9 cellular contexts compared by ENCODE assay signal in the genomic region with DNA sequence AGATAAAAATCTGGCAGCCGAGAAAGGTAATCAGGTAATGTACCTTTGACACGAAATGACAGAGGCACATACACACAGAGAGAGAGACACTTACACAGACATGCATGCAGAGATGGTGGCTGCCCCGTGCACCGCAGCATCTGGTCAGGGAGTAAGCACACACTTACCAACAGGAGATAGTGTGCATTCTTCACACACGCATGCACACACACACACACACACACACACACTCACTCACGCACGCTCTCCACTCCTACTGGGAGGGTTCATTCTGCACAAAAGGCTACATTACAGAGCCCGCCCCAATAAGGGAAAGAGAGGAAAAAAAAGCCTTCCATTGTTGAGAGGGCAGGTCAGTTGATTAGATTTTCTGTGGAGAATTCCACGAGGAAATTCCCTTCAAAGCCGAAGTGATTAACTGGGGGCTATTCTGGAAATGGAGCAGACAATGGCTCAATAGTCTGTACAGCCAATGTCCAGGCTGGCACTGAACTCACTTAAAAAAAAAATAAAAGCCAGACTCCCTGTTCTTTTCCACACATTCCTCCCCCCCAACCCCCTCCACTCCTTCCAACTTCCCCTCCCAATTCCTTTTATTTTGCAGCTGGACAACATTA. TPM values are rescaled to one million over a fixed set of nuclear protein-coding genes. Genes with fewer than 3 reads are reported as not detected.
DNase-seq lines count a peak whose midpoint lies in the region; ATAC-seq, FAIRE-seq and TF ChIP-seq lines count a peak whose summit lies in the region.
"Had no signal": no experiment of that assay in that cellular context is flagged by ENCODE, and none has a peak within 500 bp of the region (broad histone marks: within the 10 kb centered on the region; RNA-seq: fewer than 3 reads in every experiment).

No MANE protein-coding gene starts in this region.

- no peaks in the 10 kb centered on the region for H3K4me1 ChIP-seq in kidney (ENCODE audit: control insufficient read depth in 1 of 2, insufficient read depth in 1 of 2, low read depth in 1 of 2, low read length in 2 of 2)

- intact Hi-C loops in kidney (cut with DNase I): no loop called here

- DNase-seq in NCI-H146 (lab: John Stamatoyannopoulos, UW) (peak; percentile 86), brain microvascular endothelial cell (peak; percentile 21), kidney (peak; percentile 45), AG08395 (ENCODE audit: low spot score) (no peak), middle frontal gyrus (ENCODE audit: extremely low spot score, low spot score) (no peak)
- DNase-seq in stimulated activated CD4-positive, alpha-beta T cell treated with anti-CD3 and anti-CD28 coated beads, Interleukin-4, amount 100 ng/mL, for 4 hours: no peak
- DNase-seq: activated CD4-positive, alpha-beta T cell treated with anti-CD3 and anti-CD28 coated beads, Interleukin-2, amount 50 U/mL, for 1 hour had no signal

- H3K27me3 Mint-ChIP-seq in stimulated activated memory B cell treated with anti-CD40 and anti-IgM and Interleukin-4, amounts not matched to agents 10 μg/mL and 1 μg/mL and 100 μg/mL, for 72 hours: no peaks in the 10 kb centered on the region

- peak; percentile 27 for ATAC-seq in stimulated activated memory B cell treated with anti-CD40 and anti-IgM and Interleukin-4, amounts not matched to agents 10 μg/mL and 1 μg/mL and 100 μg/mL, for 72 hours
- no peak for ATAC-seq in GM19035 (IDR thresholded peaks at IDR 0.05; ENCODE audit: unreplicated experiment)

- H3K9me3 Mint-ChIP-seq in stimulated activated memory B cell treated with anti-CD40 and anti-IgM and Interleukin-4, amounts not matched to agents 10 μg/mL and 1 μg/mL and 100 μg/mL, for 72 hours: no peaks in the 10 kb centered on the region

- no peaks in the 10 kb centered on the region for H3K36me3 Mint-ChIP-seq in stimulated activated memory B cell treated with anti-CD40 and anti-IgM and Interleukin-4, amounts not matched to agents 10 μg/mL and 1 μg/mL and 100 μg/mL, for 72 hours

- H3K27me3 ChIP-seq in brain microvascular endothelial cell (replicated peaks): no peaks in the 10 kb centered on the region

- in situ Hi-C loops in brain microvascular endothelial cell (cut with HindIII; ENCODE audit: low pct_ligation_motif_present, low sequenced_read_pairs): no loop called here

- no peak for TF ChIP-seq CTCF in brain microvascular endothelial cell (IDR thresholded peaks at IDR 0.05; ENCODE audit: low read depth, low read length, missing control alignments)
- no peak for TF ChIP-seq CTCF in kidney (IDR thresholded peaks at IDR 0.05; ENCODE audit: borderline replicate concordance, extremely low read depth, insufficient read depth)

- H3K27ac Mint-ChIP-seq in stimulated activated memory B cell treated with anti-CD40 and anti-IgM and Interleukin-4, amounts not matched to agents 10 μg/mL and 1 μg/mL and 100 μg/mL, for 72 hours: no peak overlapping the region

- H3K4me3 Mint-ChIP-seq in stimulated activated memory B cell treated with anti-CD40 and anti-IgM and Interleukin-4, amounts not matched to agents 10 μg/mL and 1 μg/mL and 100 μg/mL, for 72 hours: no peak overlapping the region

- no peaks in the 10 kb centered on the region for H3K36me3 ChIP-seq in brain microvascular endothelial cell (replicated peaks)
- no peaks in the 10 kb centered on the region for H3K36me3 ChIP-seq in kidney (ENCODE audit: control insufficient read depth in 1 of 2, insufficient read depth in 2 of 2, low read length in 2 of 2)

- FAIRE-seq in kidney (lab: Jason Lieb, UNC): no peak

- no peaks in the 10 kb centered on the region for H3K4me1 Mint-ChIP-seq in stimulated activated memory B cell treated with anti-CD40 and anti-IgM and Interleukin-4, amounts not matched to agents 10 μg/mL and 1 μg/mL and 100 μg/mL, for 72 hours

- no peak overlapping the region for H3K27ac ChIP-seq in brain microvascular endothelial cell
- H3K27ac ChIP-seq in kidney (ENCODE audit: low read depth in 2 of 2, low read length in 2 of 2): no peak overlapping the region

- H3K9me3 ChIP-seq in kidney (ENCODE audit: control insufficient read depth in 1 of 2, low read length in 2 of 2): no peaks in the 10 kb centered on the region

- H3K4me3 ChIP-seq in brain microvascular endothelial cell (ENCODE audit: low read depth, low read length): peak overlapping the region; percentile 59
- H3K4me3 ChIP-seq in kidney (ENCODE audit: low read length in 2 of 2): peak overlapping the region; percentile 41 to 54

- no peak overlapping the region for H3K9ac ChIP-seq in kidney (ENCODE audit: low read length in 2 of 2)

RNA-seq across cellular contexts. Expression of a gene that starts 1.4 kb away (rescaled TPM):
- total RNA-seq in kidney: 10.8 TPM
- polyA plus RNA-seq in kidney (ENCODE audit: insufficient read depth, low read depth, low replicate concordance): 0.54 TPM

Comparison
In these comparisons a context has a peak if more than half of its experiments do, and no peak if none do; other contexts are left out.
1. DNase-seq: peak in NCI-H146 (single experiment), brain microvascular endothelial cell (single experiment) and kidney (single experiment); none in stimulated activated CD4-positive, alpha-beta T cell treated with anti-CD3 and anti-CD28 coated beads, Interleukin-4, amount 100 ng/mL, for 4 hours (0 of 2), AG08395 (single experiment) and middle frontal gyrus (single experiment).